20 cellular contexts compared by ENCODE assay signal in the genomic region with DNA sequence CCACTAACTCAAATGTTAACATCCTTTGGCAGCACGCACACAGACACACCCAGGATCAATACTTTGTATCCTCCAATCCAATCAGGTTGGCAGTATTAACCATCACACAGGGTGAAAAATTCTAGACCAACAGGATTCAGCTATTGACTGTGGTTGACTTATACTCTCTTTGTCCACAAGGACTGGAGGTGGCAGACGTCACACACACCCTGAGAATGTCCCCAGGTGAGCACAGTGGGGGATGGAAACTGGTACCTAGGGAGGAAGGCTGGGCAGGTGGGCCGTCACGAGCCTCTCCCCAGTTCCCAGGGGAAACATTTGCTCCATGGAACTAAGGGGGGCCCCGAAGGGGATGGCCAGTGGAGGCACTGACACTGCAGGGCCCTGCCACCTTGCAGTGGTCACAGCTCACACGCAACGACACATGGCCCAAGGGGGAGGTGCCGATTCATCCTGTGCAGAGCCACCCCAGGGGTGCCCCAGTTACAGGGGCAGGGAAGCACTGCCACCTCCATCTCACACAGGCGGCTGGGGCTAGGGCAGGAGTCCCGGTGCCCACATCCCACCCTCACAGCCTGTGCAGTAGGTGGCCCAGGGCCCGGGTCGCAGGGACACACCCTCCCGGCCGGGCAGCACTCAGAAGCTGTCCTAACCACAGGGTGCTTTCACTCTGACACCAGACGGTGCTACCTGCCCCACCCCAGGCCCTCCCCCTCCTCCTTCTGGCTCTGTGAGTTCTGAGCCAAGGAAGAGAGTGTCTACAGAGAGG. TPM values are rescaled to one million over a fixed set of nuclear protein-coding genes. Genes with fewer than 3 reads are reported as not detected.
DNase-seq lines count a peak whose midpoint lies in the region; ATAC-seq, FAIRE-seq and TF ChIP-seq lines count a peak whose summit lies in the region.
"Had no signal": no experiment of that assay in that cellular context is flagged by ENCODE, and none has a peak within 500 bp of the region (broad histone marks: within the 10 kb centered on the region; RNA-seq: fewer than 3 reads in every experiment).

No MANE protein-coding gene starts in this region.

- H3K27ac Mint-ChIP-seq in activated CD8-positive, alpha-beta T cell treated with anti-CD3 and anti-CD28 coated beads for 36 hours, result no peak overlapping the region
- no peak overlapping the region for H3K27ac Mint-ChIP-seq in activated CD8-positive, alpha-beta T cell treated with anti-CD3 and anti-CD28 coated beads, Interleukin-2, amount 10 ng/mL, durations not matched to agents 7 days and 5 days
- no peak overlapping the region for H3K27ac Mint-ChIP-seq in neural progenitor cell
- H3K27ac Mint-ChIP-seq: activated naive CD8-positive, alpha-beta T cell treated with anti-CD3 and anti-CD28 coated beads, Interleukin-2, amount 10 ng/mL, durations not matched to agents 7 days and 5 days had no signal

- POLR2A ChIA-PET in activated CD8-positive, alpha-beta T cell treated with anti-CD3 and anti-CD28 coated beads for 36 hours (lab: Charles Lee), result interaction anchor here (1.1 to 1.9 kb wide), 2 partner anchors 13 to 18 kb away, joined by 3 to 22 read pairs; a partner anchor contains a TSS
- POLR2A ChIA-PET in activated CD8-positive, alpha-beta T cell treated with anti-CD3 and anti-CD28 coated beads, Interleukin-2, amount 10 ng/mL, durations not matched to agents 7 days and 5 days (lab: Charles Lee), result interaction anchor here (3.3 kb wide), 1 partner anchor 11 kb away, joined by 19 read pairs; no protein-coding TSS in a partner anchor
- POLR2A ChIA-PET in GM12878 (lab: Charles Lee), result interaction anchor here (0.8 to 1.8 kb wide), 2 partner anchors 14 to 139 kb away, joined by 4 to 7 read pairs; no protein-coding TSS in a partner anchor

- no peak overlapping the region for H2AFZ ChIP-seq in GM12878 (ENCODE audit: control insufficient read depth, low read depth, low read length)
- H2AFZ ChIP-seq in neural progenitor cell (replicated peaks), result no peak overlapping the region

- H3K4me3 ChIP-seq in GM12865 (ENCODE audit: low read depth, low read length), result no peak overlapping the region
- no peak overlapping the region for H3K4me3 ChIP-seq in GM12878
- no peak overlapping the region for H3K4me3 ChIP-seq in neural progenitor cell
- H3K4me3 ChIP-seq: SK-N-MC had no signal

- CTCF ChIA-PET in activated CD8-positive, alpha-beta T cell treated with anti-CD3 and anti-CD28 coated beads for 36 hours (lab: Charles Lee), result interaction anchor here (0.7 to 1.5 kb wide), 3 partner anchors 12 to 181 kb away, joined by 3 to 4 read pairs (median 4); no protein-coding TSS in a partner anchor
- CTCF ChIA-PET in activated CD8-positive, alpha-beta T cell treated with anti-CD3 and anti-CD28 coated beads, Interleukin-2, amount 10 ng/mL, durations not matched to agents 7 days and 5 days (lab: Charles Lee), result interaction anchor here (1.8 kb wide), 1 partner anchor 11 kb away, joined by 19 read pairs; no protein-coding TSS in a partner anchor
- CTCF ChIA-PET in GM12878 (lab: Yijun Ruan, JAX), result interaction anchor here (1.1 kb wide), 1 partner anchor 11 kb away, joined by 3 read pairs; no protein-coding TSS in a partner anchor

- BruUV-seq in GM12878 (replicated peaks; lab: Mats Ljungman, UMichigan), result no TSS peak

- H3K4me1 ChIP-seq in GM12878 (ENCODE audit: control insufficient read depth, insufficient read depth, low read length) (peaks cover 7% of the 10 kb centered on the region), neural progenitor cell (peaks cover 16% of the 10 kb centered on the region)

- TF ChIP-seq POLR2A in GM12878 (IDR thresholded peaks at IDR 0.05; ENCODE audit: low read depth, low read length), result no peak

- H3K4me2 ChIP-seq in GM12878 (ENCODE audit: control insufficient read depth, insufficient read depth), result no peak overlapping the region
- peak overlapping the region; percentile 80 for H3K4me2 ChIP-seq in neural progenitor cell

- intact Hi-C loops in activated CD8-positive, alpha-beta T cell treated with anti-CD3 and anti-CD28 coated beads for 36 hours (cut with micrococcal nuclease), result no loop called here
- intact Hi-C loops in GM12878 (cut with micrococcal nuclease; ENCODE audit: unreplicated experiment), result no loop called here

- H3K9me3 ChIP-seq in GM12878 (replicated peaks; ENCODE audit: control insufficient read depth, insufficient read depth, low read length), result no peaks in the 10 kb centered on the region
- no peaks in the 10 kb centered on the region for H3K9me3 ChIP-seq in neural progenitor cell (ENCODE audit: low read depth)
- H3K9me3 ChIP-seq: Peyer's patch had no signal

- no peak for TF ChIP-seq CTCF in activated CD8-positive, alpha-beta T cell treated with anti-CD3 and anti-CD28 coated beads for 36 hours (IDR thresholded peaks at IDR 0.05)
- TF ChIP-seq CTCF in GM12865 (IDR thresholded peaks at IDR 0.05; ENCODE audit: insufficient read depth, low read depth, low read length, missing control alignments), result no peak
- no peak for TF ChIP-seq CTCF in GM12878 (IDR thresholded peaks at IDR 0.05 in 2 of 3, conservative IDR thresholded peaks at IDR 0.05 in 1 of 3; ENCODE audit: control insufficient read depth in 2 of 3, extremely low read depth in 1 of 3, insufficient read depth in 1 of 3, low read depth in 3 of 3, low read length in 3 of 3)
- TF ChIP-seq CTCF in neural progenitor cell (IDR thresholded peaks at IDR 0.05), result no peak

- SMC1A ChIA-PET in GM12878 (lab: Charles Lee; ENCODE audit: uncharacterized antibody, unreplicated experiment), result interaction anchor here (1.1 kb wide), 1 partner anchor 164 kb away, joined by 3 read pairs; no protein-coding TSS in a partner anchor

- H3K27me3 ChIP-seq in GM12878 (replicated peaks in 1 of 2; ENCODE audit: control insufficient read depth in 2 of 2, insufficient read depth in 2 of 2, low read length in 1 of 2), result peaks cover 4 to 6% of the 10 kb centered on the region in 2 experiments; a peak in 3 of 4 replicates
- peaks cover 27% of the 10 kb centered on the region for H3K27me3 ChIP-seq in neural progenitor cell
- H3K27me3 ChIP-seq: Peyer's patch had no signal

- FAIRE-seq in GM12878 (lab: Jason Lieb, UNC), result no peak

- RAD21 ChIA-PET in GM12878 (lab: Charles Lee; ENCODE audit: unreplicated experiment), result interaction anchor here (1.0 kb wide), 1 partner anchor 11 kb away, joined by 3 read pairs; no protein-coding TSS in a partner anchor

- H3K27ac ChIP-seq in GM12878 (ENCODE audit: control insufficient read depth, insufficient read depth) (no peak overlapping the region), neural progenitor cell (no peak overlapping the region)
- H3K27ac ChIP-seq: brain microvascular endothelial cell, HL-60, SK-N-MC had no signal

- no peak overlapping the region for H3K4me3 Mint-ChIP-seq in activated CD8-positive, alpha-beta T cell treated with anti-CD3 and anti-CD28 coated beads for 36 hours
- no peak overlapping the region for H3K4me3 Mint-ChIP-seq in activated CD8-positive, alpha-beta T cell treated with anti-CD3 and anti-CD28 coated beads, Interleukin-2, amount 10 ng/mL, durations not matched to agents 7 days and 5 days
- H3K4me3 Mint-ChIP-seq in neural progenitor cell, result peak overlapping the region; percentile 59
- H3K4me3 Mint-ChIP-seq: activated naive CD8-positive, alpha-beta T cell treated with anti-CD3 and anti-CD28 coated beads, Interleukin-2, amount 10 ng/mL, durations not matched to agents 7 days and 5 days had no signal

- peak; percentile 41 for ATAC-seq in activated CD8-positive, alpha-beta T cell treated with anti-CD3 and anti-CD28 coated beads for 36 hours
- ATAC-seq in activated CD8-positive, alpha-beta T cell treated with anti-CD3 and anti-CD28 coated beads, Interleukin-2, amount 10 ng/mL, durations not matched to agents 7 days and 5 days, result no peak
- ATAC-seq in GM12878 (peak; percentile 67), SK-N-SH treated with all-trans-retinoic acid at 6 μM for 48 hours (no peak)

- TF ChIP-seq RAD21 in GM12878 (IDR thresholded peaks at IDR 0.05; ENCODE audit: insufficient read depth, low read depth, low read length), result no peak

- H3K27me3 Mint-ChIP-seq in activated CD8-positive, alpha-beta T cell treated with anti-CD3 and anti-CD28 coated beads for 36 hours, result peaks cover 2% of the 10 kb centered on the region
- H3K27me3 Mint-ChIP-seq in activated CD8-positive, alpha-beta T cell treated with anti-CD3 and anti-CD28 coated beads, Interleukin-2, amount 10 ng/mL, durations not matched to agents 7 days and 5 days (ENCODE audit: low read depth), result peaks cover 15% of the 10 kb centered on the region
- peaks cover 22% of the 10 kb centered on the region for H3K27me3 Mint-ChIP-seq in neural progenitor cell (ENCODE audit: insufficient read depth, low read depth)

- H3K9ac ChIP-seq in GM12878 (ENCODE audit: control insufficient read depth, insufficient read depth, low read length) (no peak overlapping the region), neural progenitor cell (no peak overlapping the region)

- 24% methylated on average over 15 of the region's 15 CpGs for WGBS in GM12878 (ENCODE audit: insufficient coverage, insufficient replicate concordance, low lambda C conversion rate, missing lambda C conversion rate)

- no peaks in the 10 kb centered on the region for H3K79me2 ChIP-seq in GM12878 (ENCODE audit: control insufficient read depth, insufficient read depth, low read length)
- H3K79me2 ChIP-seq in neural progenitor cell (ENCODE audit: low read depth), result no peaks in the 10 kb centered on the region

- no peaks in the 10 kb centered on the region for H3K9me3 Mint-ChIP-seq in activated CD8-positive, alpha-beta T cell treated with anti-CD3 and anti-CD28 coated beads for 36 hours
- H3K9me3 Mint-ChIP-seq in activated CD8-positive, alpha-beta T cell treated with anti-CD3 and anti-CD28 coated beads, Interleukin-2, amount 10 ng/mL, durations not matched to agents 7 days and 5 days (ENCODE audit: insufficient read depth), result no peaks in the 10 kb centered on the region
- peaks cover 4% of the 10 kb centered on the region for H3K9me3 Mint-ChIP-seq in neural progenitor cell
- H3K9me3 Mint-ChIP-seq: activated naive CD8-positive, alpha-beta T cell treated with anti-CD3 and anti-CD28 coated beads, Interleukin-2, amount 10 ng/mL, durations not matched to agents 7 days and 5 days had no signal

- H3F3A ChIP-seq in neural progenitor cell (ENCODE audit: low read depth), result peaks cover 9% of the 10 kb centered on the region

- in situ Hi-C loops in GM12878 (cut with MboI), result no loop called here

- H4K20me1 ChIP-seq in GM12878 (ENCODE audit: control insufficient read depth, insufficient read depth) (no peaks in the 10 kb centered on the region), neural progenitor cell (ENCODE audit: low read depth) (peaks cover 12% of the 10 kb centered on the region)

- TF ChIP-seq EP300 in GM12878 (IDR thresholded peaks at IDR 0.05; ENCODE audit: borderline replicate concordance in 1 of 2, control insufficient read depth in 1 of 2, low read depth in 2 of 2, low read length in 2 of 2), result no peak

- H3K36me3 ChIP-seq in GM12878 (ENCODE audit: control insufficient read depth in 2 of 2, insufficient read depth in 2 of 2, low read length in 1 of 2) (no peaks in the 10 kb centered on the region), neural progenitor cell (no peaks in the 10 kb centered on the region)
- H3K36me3 ChIP-seq: brain microvascular endothelial cell, Peyer's patch had no signal

- no peaks in the 10 kb centered on the region for H3K36me3 Mint-ChIP-seq in activated CD8-positive, alpha-beta T cell treated with anti-CD3 and anti-CD28 coated beads for 36 hours (ENCODE audit: low read depth)
- no peaks in the 10 kb centered on the region for H3K36me3 Mint-ChIP-seq in activated CD8-positive, alpha-beta T cell treated with anti-CD3 and anti-CD28 coated beads, Interleukin-2, amount 10 ng/mL, durations not matched to agents 7 days and 5 days (ENCODE audit: low read depth)
- no peaks in the 10 kb centered on the region for H3K36me3 Mint-ChIP-seq in neural progenitor cell
- H3K36me3 Mint-ChIP-seq: activated naive CD8-positive, alpha-beta T cell treated with anti-CD3 and anti-CD28 coated beads, Interleukin-2, amount 10 ng/mL, durations not matched to agents 7 days and 5 days had no signal

- DNase-seq in activated CD8-positive, alpha-beta T cell treated with anti-CD3 and anti-CD28 coated beads for 36 hours, result peak; percentile 35
- no peak for DNase-seq in activated CD8-positive, alpha-beta T cell treated with anti-CD3 and anti-CD28 coated beads, Interleukin-2, amount 10 ng/mL, durations not matched to agents 7 days and 5 days
- peak; percentile 36 for DNase-seq in GM12865 (ENCODE audit: low read depth)
- no peak for DNase-seq in GM12878 (ENCODE audit: low read depth, low spot score)
- DNase-seq in neural progenitor cell (ENCODE audit: low spot score), result no peak
- DNase-seq in AG08395 (ENCODE audit: low spot score), result no peak
- DNase-seq in NCI-H2029 treated with DMSO at 0.1 percent for 48 hours (lab: John Stamatoyannopoulos, UW), result no peak
- DNase-seq: activated CD4-positive, alpha-beta T cell treated with anti-CD3 and anti-CD28 coated beads for 1 hour; activated naive CD8-positive, alpha-beta T cell treated with anti-CD3 and anti-CD28 coated beads, Interleukin-2, amount 10 ng/mL, durations not matched to agents 7 days and 5 days; brain microvascular endothelial cell; cortex of kidney; islet precursor cell; NCI-H146 had no signal

- peaks cover 15% of the 10 kb centered on the region for H3K4me1 Mint-ChIP-seq in activated CD8-positive, alpha-beta T cell treated with anti-CD3 and anti-CD28 coated beads for 36 hours (ENCODE audit: low read depth)
- peaks cover 18% of the 10 kb centered on the region for H3K4me1 Mint-ChIP-seq in activated CD8-positive, alpha-beta T cell treated with anti-CD3 and anti-CD28 coated beads, Interleukin-2, amount 10 ng/mL, durations not matched to agents 7 days and 5 days (ENCODE audit: low read depth)
- peaks cover 28% of the 10 kb centered on the region for H3K4me1 Mint-ChIP-seq in neural progenitor cell

RNA-seq across cellular contexts. Expression of a gene that starts 17.4 kb away (rescaled TPM):
- total RNA-seq in activated CD8-positive, alpha-beta T cell treated with anti-CD3 and anti-CD28 coated beads for 36 hours, result 1 to 10 TPM; 4.9 to 7.0 TPM
- 1 to 10 TPM; 6.1 to 6.3 TPM for total RNA-seq in activated CD8-positive, alpha-beta T cell treated with anti-CD3 and anti-CD28 coated beads, Interleukin-2, amount 10 ng/mL, durations not matched to agents 7 days and 5 days
- total RNA-seq in GM12878 (2013; cell fraction: nucleolus; rRNA removed), result 12.1 and 14.2 TPM in 2 replicates
- total RNA-seq in GM12878 (2014; rRNA removed), result 0.11 TPM in 2 replicates
- total RNA-seq in GM12878 (2014; rRNA removed; fragmentation: Illumina TruSeq; extraction: Trizol), result 0.05 and 0.22 TPM in 2 replicates
- 0.48 and 0.95 TPM in 2 replicates for total RNA-seq in GM12878 (2021)
- 0.25 TPM for polyA plus RNA-seq in GM12878 (2011; ENCODE audit: low read depth)
- 1.4 and 1.9 TPM in 2 replicates for polyA plus RNA-seq in GM12878 (2011; rRNA removed)
- 1.8 and 1.9 TPM in 2 replicates for polyA plus RNA-seq in GM12878 (2011; cell fraction: cytosol; rRNA removed)
- polyA plus RNA-seq in GM12878 (2011; cell fraction: nucleus; rRNA removed), result 12.8 and 12.9 TPM in 2 replicates
- polyA plus RNA-seq in GM12878 (2012), result 0.41 and 0.66 TPM in 2 replicates
- polyA plus RNA-seq in GM12878 (2014; fragmentation: Illumina TruSeq; extraction: Trizol), result 0.14 and 0.24 TPM in 2 replicates
- under 1 TPM in 1 of 2 experiments, not detected in 1; 0.20 TPM for polyA plus RNA-seq in GM12878 (2014; fragmentation: Nextera tagmentation; extraction: Ambion mirVana)
- 0.19 and 0.32 TPM in 2 replicates for polyA plus RNA-seq in GM12878 (2014; rRNA removed)
- under 1 TPM; 0.06 to 0.13 TPM for polyA plus RNA-seq in GM12878 (2016; fragmentation: Nextera tagmentation; extraction: Ambion mirVana)
- polyA minus RNA-seq in GM12878 (2011; rRNA and poly(A)+ RNA removed), result 3.0 and 3.9 TPM in 2 replicates
- 0.53 and 1.9 TPM in 2 replicates for polyA minus RNA-seq in GM12878 (2011; cell fraction: cytosol; rRNA and poly(A)+ RNA removed)
- polyA minus RNA-seq in GM12878 (2011; cell fraction: nucleus; rRNA and poly(A)+ RNA removed), result 2.5 and 5.4 TPM in 2 replicates
- 0.39 and 0.93 TPM in 2 replicates for total RNA-seq in neural progenitor cell (ENCODE audit: low replicate concordance)

RNA-seq across cellular contexts. Expression of a gene that starts 17.7 kb away (rescaled TPM):
- total RNA-seq in activated CD8-positive, alpha-beta T cell treated with anti-CD3 and anti-CD28 coated beads for 36 hours, result not detected
- total RNA-seq in activated CD8-positive, alpha-beta T cell treated with anti-CD3 and anti-CD28 coated beads, Interleukin-2, amount 10 ng/mL, durations not matched to agents 7 days and 5 days, result not detected
- not detected in 2 replicates for total RNA-seq in GM12878 (2013; cell fraction: nucleolus; rRNA removed)
- total RNA-seq in GM12878 (2014; rRNA removed) (not detected in 2 replicates), GM12878 (2014; rRNA removed; fragmentation: Illumina TruSeq; extraction: Trizol) (not detected in 2 replicates), GM12878 (2021) (not detected in 2 replicates), neural progenitor cell (ENCODE audit: low replicate concordance) (not detected in 2 replicates)
- not detected for polyA plus RNA-seq in GM12878 (2011; ENCODE audit: low read depth)
- polyA plus RNA-seq in GM12878 (2011; rRNA removed) (not detected in 2 replicates), GM12878 (2014; fragmentation: Illumina TruSeq; extraction: Trizol) (not detected in 2 replicates), GM12878 (2014; fragmentation: Nextera tagmentation; extraction: Ambion mirVana) (not detected), GM12878 (2014; rRNA removed) (not detected in 2 replicates), GM12878 (2016; fragmentation: Nextera tagmentation; extraction: Ambion mirVana) (not detected)
- polyA plus RNA-seq in GM12878 (2011; cell fraction: cytosol; rRNA removed), result 0.15 TPM in 1 of 2 replicates, not detected in the other
- polyA plus RNA-seq in GM12878 (2011; cell fraction: nucleus; rRNA removed), result not detected in 2 replicates
- polyA plus RNA-seq in GM12878 (2012), result not detected in 2 replicates
- not detected in 2 replicates for polyA minus RNA-seq in GM12878 (2011; rRNA and poly(A)+ RNA removed)
- polyA minus RNA-seq in GM12878 (2011; cell fraction: cytosol; rRNA and poly(A)+ RNA removed), result not detected in 2 replicates
- polyA minus RNA-seq in GM12878 (2011; cell fraction: nucleus; rRNA and poly(A)+ RNA removed), result not detected in 2 replicates
- total RNA-seq: A673, lung microvascular endothelial cell, subcutaneous adipose tissue had no signal

Comparison
In these comparisons a context has a peak if more than half of its experiments do, and no peak if none do; other contexts are left out.
1. ATAC-seq: peak in activated CD8-positive, alpha-beta T cell treated with anti-CD3 and anti-CD28 coated beads for 36 hours (single experiment) and GM12878 (single experiment); none in activated CD8-positive, alpha-beta T cell treated with anti-CD3 and anti-CD28 coated beads, Interleukin-2, amount 10 ng/mL, durations not matched to agents 7 days and 5 days (single experiment) and SK-N-SH treated with all-trans-retinoic acid at 6 μM for 48 hours (single experiment).
2. DNase-seq: peak in activated CD8-positive, alpha-beta T cell treated with anti-CD3 and anti-CD28 coated beads for 36 hours (single experiment) and GM12865 (single experiment); none in activated CD8-positive, alpha-beta T cell treated with anti-CD3 and anti-CD28 coated beads, Interleukin-2, amount 10 ng/mL, durations not matched to agents 7 days and 5 days (single experiment), GM12878 (single experiment), neural progenitor cell (single experiment), AG08395 (single experiment) and NCI-H2029 treated with DMSO at 0.1 percent for 48 hours (single experiment).